In the genomic region with DNA sequence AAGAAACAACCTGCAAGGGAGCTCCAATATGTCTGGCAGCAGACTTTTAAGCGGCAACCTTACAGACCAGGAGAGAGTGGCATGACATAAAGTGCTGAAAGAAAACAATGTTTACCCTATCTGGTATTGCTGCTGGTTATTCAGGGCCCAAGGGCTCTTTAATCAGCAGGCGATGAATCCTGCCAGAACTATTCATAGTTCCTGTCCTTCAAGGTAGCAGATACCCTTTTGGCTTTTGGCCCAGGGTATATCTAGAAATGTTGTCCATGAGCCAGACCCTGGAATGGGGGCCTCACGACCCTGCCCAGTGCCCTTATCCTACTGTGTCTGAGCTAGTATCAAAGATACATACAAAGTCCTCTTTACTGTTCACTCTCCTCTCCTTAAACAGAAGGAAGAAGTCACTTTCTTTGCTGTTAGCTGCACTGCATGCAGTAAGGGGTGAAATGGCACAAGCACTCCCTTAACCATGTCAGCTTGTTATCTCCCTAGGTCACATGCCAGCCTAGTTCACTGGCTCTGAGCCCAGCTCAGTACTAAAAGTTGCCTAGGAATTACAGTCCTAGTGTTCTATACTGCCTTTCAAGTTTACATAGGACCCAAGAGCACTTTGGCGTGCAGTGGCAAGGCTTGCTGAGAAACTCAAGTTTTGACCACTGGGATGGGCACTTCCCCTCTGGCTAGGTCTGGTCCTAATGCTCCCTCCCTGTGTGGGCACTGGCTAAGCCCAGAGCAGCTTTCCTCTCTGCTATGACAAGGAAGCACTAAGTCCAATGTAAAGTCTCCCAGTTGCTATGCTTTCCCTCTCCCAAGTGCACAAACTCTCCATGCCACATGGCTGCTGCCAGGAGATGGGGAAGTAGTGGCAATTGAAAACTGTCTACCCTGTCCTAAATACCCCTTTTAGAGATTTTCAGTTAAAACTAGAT, we compare ENCODE assay signal across 18 cellular contexts.
A peak's percentile ranks its signal among the peaks of the same experiment; 100 is the strongest.
DNase-seq lines count a peak whose midpoint lies in the region; ATAC-seq, FAIRE-seq and TF ChIP-seq lines count a peak whose summit lies in the region.
"Had no signal": no experiment of that assay in that cellular context is flagged by ENCODE, and none has a peak within 500 bp of the region (broad histone marks: within the 10 kb centered on the region; RNA-seq: fewer than 3 reads in every experiment).

No MANE protein-coding gene starts in this region.

- H3K4me1 Mint-ChIP-seq in mesothelial cell of epicardium, result no peaks in the 10 kb centered on the region

- H3K36me3 Mint-ChIP-seq in mesothelial cell of epicardium, result no peaks in the 10 kb centered on the region

- peak; percentile 93 for ATAC-seq in left cardiac atrium
- ATAC-seq in HG02571 (IDR thresholded peaks at IDR 0.05; ENCODE audit: unreplicated experiment), result no peak
- ATAC-seq: esophagus mucosa, sciatic nerve had no signal

- no peaks in the 10 kb centered on the region for H3K9me3 ChIP-seq in small intestine (ENCODE audit: control insufficient read depth, low read depth)
- H3K9me3 ChIP-seq: ascending aorta, SJSA1 had no signal

- H3K4me1 ChIP-seq in small intestine (ENCODE audit: control insufficient read depth in 2 of 2, insufficient read depth in 1 of 2, low read depth in 1 of 2, low read length in 1 of 2), result no peaks in the 10 kb centered on the region
- H3K4me1 ChIP-seq: ascending aorta, SJSA1 had no signal

- no peaks in the 10 kb centered on the region for H3K36me3 ChIP-seq in bronchial epithelial cell (ENCODE audit: control insufficient read depth, insufficient read depth, low read length)
- no peaks in the 10 kb centered on the region for H3K36me3 ChIP-seq in small intestine (ENCODE audit: control insufficient read depth in 2 of 2, insufficient read depth in 2 of 2, low read length in 2 of 2)
- H3K36me3 ChIP-seq: ascending aorta, SJSA1 had no signal

- no peak overlapping the region for H3K27ac Mint-ChIP-seq in mesothelial cell of epicardium

- no peak for TF ChIP-seq CTCF in bronchial epithelial cell (IDR thresholded peaks at IDR 0.05; ENCODE audit: insufficient read depth, low read length, severe bottlenecking)
- TF ChIP-seq CTCF in mesothelial cell of epicardium (IDR thresholded peaks at IDR 0.05; ENCODE audit: unreplicated experiment), result no peak

- FAIRE-seq in bronchial epithelial cell (lab: Jason Lieb, UNC), result peak; percentile 86
- FAIRE-seq in small intestine (lab: Jason Lieb, UNC), result no peak

- DNase-seq in OCI-M1 (lab: John Stamatoyannopoulos, UW) (peak; percentile 92), bronchial epithelial cell (ENCODE audit: low read depth) (peak; percentile 11), left cardiac atrium (peak; percentile 35), small intestine (peak; percentile 88), mesothelial cell of epicardium (ENCODE audit: low spot score in 2 of 2, unreplicated experiment in 2 of 2) (no peak), RPMI8226 (no peak)
- DNase-seq: activated CD4-positive, alpha-beta T cell treated with anti-CD3 and anti-CD28 coated beads for 48 hours; activated naive CD4-positive, alpha-beta T cell treated with Interleukin-2 at 50 U/mL for 16 hours; COR-L47; NCI-H187 treated with DMSO at 0.1 percent for 48 hours; NCI-H446 treated with DMSO at 0.1 percent for 48 hours; occipital lobe; stimulated activated CD4-positive, alpha-beta T cell treated with anti-CD3 and anti-CD28 coated beads, Interleukin-1b, Interleukin-23, amount 100 ng/mL, for 48 hours had no signal

- no peaks in the 10 kb centered on the region for H3K27me3 ChIP-seq in bronchial epithelial cell (ENCODE audit: control insufficient read depth, insufficient read depth, low read length)
- no peaks in the 10 kb centered on the region for H3K27me3 ChIP-seq in small intestine (ENCODE audit: control insufficient read depth in 2 of 2, insufficient read depth in 2 of 2, low read length in 2 of 2)
- H3K27me3 ChIP-seq: ascending aorta, SJSA1 had no signal

- H3K4me3 ChIP-seq in bronchial epithelial cell (ENCODE audit: low read depth, low read length) (no peak overlapping the region), small intestine (ENCODE audit: low read depth in 1 of 2, low read length in 2 of 2) (no peak overlapping the region)
- H3K4me3 ChIP-seq: ascending aorta, SJSA1 had no signal

- H3K27me3 Mint-ChIP-seq in mesothelial cell of epicardium (ENCODE audit: low read depth), result no peaks in the 10 kb centered on the region

- peaks cover 9% of the 10 kb centered on the region for H3K9me3 Mint-ChIP-seq in mesothelial cell of epicardium

- 27 to 64% (median 49%) methylated on average over 4 of the region's 4 CpGs for WGBS in small intestine, 3 donors

- no peak overlapping the region for H3K4me3 Mint-ChIP-seq in mesothelial cell of epicardium

- peak overlapping the region in 1 of 2 donors; percentile 54 for H3K27ac ChIP-seq in small intestine (ENCODE audit: low read depth in 1 of 2, low read length in 1 of 2)
- H3K27ac ChIP-seq: ascending aorta, SJSA1 had no signal

- intact Hi-C loops in left cardiac atrium (cut with DNase I), result no loop called here

Comparison
In these comparisons a context has a peak if more than half of its experiments do, and no peak if none do; other contexts are left out.
1. DNase-seq: peak in OCI-M1 (single experiment), bronchial epithelial cell (single experiment), left cardiac atrium (single experiment) and small intestine (single experiment); none in mesothelial cell of epicardium (0 of 2) and RPMI8226 (single experiment).